12 cellular contexts compared by ENCODE assay signal in the genomic region with DNA sequence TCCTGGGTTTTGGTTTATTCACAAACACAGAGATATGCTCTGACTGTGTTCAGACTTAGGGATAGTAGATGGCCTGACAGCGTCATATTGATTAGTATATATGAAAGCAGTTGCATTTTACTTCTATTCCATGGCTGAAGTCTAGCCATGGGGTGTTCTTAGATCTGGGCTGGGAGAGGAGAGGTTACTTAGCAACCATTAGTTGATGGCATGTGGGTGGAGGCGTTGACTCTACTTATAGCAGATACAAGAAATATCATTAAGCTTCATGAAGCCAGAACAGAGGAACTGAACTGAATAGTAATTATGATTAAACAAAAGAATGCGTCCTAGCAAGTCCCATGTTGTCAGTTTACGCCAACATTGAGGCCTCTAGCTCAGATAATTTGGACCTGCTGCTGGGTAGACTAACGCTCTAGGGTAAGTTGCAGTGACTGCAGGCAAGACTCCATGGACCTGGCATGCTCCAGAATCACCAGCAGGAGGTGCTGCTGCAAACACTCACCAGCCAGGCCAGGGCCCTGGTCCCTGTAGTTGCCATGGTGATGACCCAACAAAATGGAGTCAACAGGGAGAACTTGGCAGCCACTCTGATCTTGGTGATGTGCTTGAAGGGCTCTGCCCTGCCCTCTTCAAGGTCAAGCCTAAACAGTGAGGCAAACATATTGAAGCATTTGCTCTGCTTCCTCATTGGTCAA.
A peak's percentile ranks its signal among the peaks of the same experiment; 100 is the strongest.
DNase-seq lines count a peak whose midpoint lies in the region; ATAC-seq and TF ChIP-seq lines count a peak whose summit lies in the region.
"Had no signal": no experiment of that assay in that cellular context is flagged by ENCODE, and none has a peak within 500 bp of the region (broad histone marks: within the 10 kb centered on the region; RNA-seq: fewer than 3 reads in every experiment).

No MANE protein-coding gene starts in this region.

- no peaks in the 10 kb centered on the region for H3K36me3 ChIP-seq in NT2/D1 (ENCODE audit: insufficient read depth, insufficient read length, low read length)
- H3K36me3 ChIP-seq: cardiac muscle cell, ovary had no signal

- DNase-seq in activated CD8-positive, alpha-beta T cell treated with anti-CD3 and anti-CD28 coated beads for 36 hours = peak; percentile 16
- no peak for DNase-seq in activated CD8-positive, alpha-beta T cell treated with anti-CD3 and anti-CD28 coated beads, Interleukin-2, amount 10 ng/mL, durations not matched to agents 7 days and 5 days
- peak; percentile 56 for DNase-seq in NT2/D1 (ENCODE audit: low read depth, low spot score)
- peak; percentile 4 for DNase-seq in fibroblast of mammary gland (ENCODE audit: low read depth)
- DNase-seq in type B pancreatic cell (ENCODE audit: extremely low spot score, unreplicated experiment) = no peak
- DNase-seq in effector memory CD8-positive, alpha-beta T cell = no peak
- DNase-seq in T1000 (lab: John Stamatoyannopoulos, UW) = no peak
- DNase-seq: activated CD8-positive, alpha-beta memory T cell treated with anti-CD3 and anti-CD28 coated beads, Interleukin-2, amount 50 U/mL, for 48 hours; CD8-positive, alpha-beta memory T cell; ovary had no signal

- H3K27me3 Mint-ChIP-seq in activated CD8-positive, alpha-beta T cell treated with anti-CD3 and anti-CD28 coated beads for 36 hours = peaks cover 2% of the 10 kb centered on the region
- H3K27me3 Mint-ChIP-seq in activated CD8-positive, alpha-beta T cell treated with anti-CD3 and anti-CD28 coated beads, Interleukin-2, amount 10 ng/mL, durations not matched to agents 7 days and 5 days (ENCODE audit: low read depth) = peaks cover 17% of the 10 kb centered on the region
- H3K27me3 Mint-ChIP-seq in type B pancreatic cell = no peaks in the 10 kb centered on the region
- H3K27me3 Mint-ChIP-seq in effector memory CD8-positive, alpha-beta T cell = peaks cover 49 to 59% of the 10 kb centered on the region in 2 donors

- intact Hi-C loops in activated CD8-positive, alpha-beta T cell treated with anti-CD3 and anti-CD28 coated beads for 36 hours (cut with micrococcal nuclease) = no loop called here

- no peak overlapping the region for H3K9ac ChIP-seq in NT2/D1 (ENCODE audit: insufficient read length, low read depth)

- no peaks in the 10 kb centered on the region for H3K27me3 ChIP-seq in NT2/D1 (ENCODE audit: insufficient read depth, insufficient read length)
- H3K27me3 ChIP-seq: cardiac muscle cell, ovary had no signal

- H3K4me1 Mint-ChIP-seq in activated CD8-positive, alpha-beta T cell treated with anti-CD3 and anti-CD28 coated beads for 36 hours (ENCODE audit: low read depth) = no peaks in the 10 kb centered on the region
- no peaks in the 10 kb centered on the region for H3K4me1 Mint-ChIP-seq in activated CD8-positive, alpha-beta T cell treated with anti-CD3 and anti-CD28 coated beads, Interleukin-2, amount 10 ng/mL, durations not matched to agents 7 days and 5 days (ENCODE audit: low read depth)
- H3K4me1 Mint-ChIP-seq in type B pancreatic cell (ENCODE audit: unreplicated experiment) = peaks cover 16% of the 10 kb centered on the region
- no peaks in the 10 kb centered on the region for H3K4me1 Mint-ChIP-seq in effector memory CD8-positive, alpha-beta T cell (ENCODE audit: low read depth in 2 of 2)
- H3K4me1 Mint-ChIP-seq: CD8-positive, alpha-beta memory T cell had no signal

- H3K4me3 ChIP-seq in NT2/D1 (ENCODE audit: insufficient read length, low read depth) (no peak overlapping the region), fibroblast of mammary gland (ENCODE audit: control insufficient read depth, low read depth, low read length) (no peak overlapping the region)
- H3K4me3 ChIP-seq: cardiac muscle cell, ovary had no signal

- no peak overlapping the region for H3K27ac Mint-ChIP-seq in activated CD8-positive, alpha-beta T cell treated with anti-CD3 and anti-CD28 coated beads for 36 hours
- no peak overlapping the region for H3K27ac Mint-ChIP-seq in activated CD8-positive, alpha-beta T cell treated with anti-CD3 and anti-CD28 coated beads, Interleukin-2, amount 10 ng/mL, durations not matched to agents 7 days and 5 days
- no peak overlapping the region for H3K27ac Mint-ChIP-seq in type B pancreatic cell
- no peak overlapping the region for H3K27ac Mint-ChIP-seq in effector memory CD8-positive, alpha-beta T cell
- H3K27ac Mint-ChIP-seq: CD8-positive, alpha-beta memory T cell had no signal

- no peaks in the 10 kb centered on the region for H3K36me3 Mint-ChIP-seq in activated CD8-positive, alpha-beta T cell treated with anti-CD3 and anti-CD28 coated beads for 36 hours (ENCODE audit: low read depth)
- no peaks in the 10 kb centered on the region for H3K36me3 Mint-ChIP-seq in activated CD8-positive, alpha-beta T cell treated with anti-CD3 and anti-CD28 coated beads, Interleukin-2, amount 10 ng/mL, durations not matched to agents 7 days and 5 days (ENCODE audit: low read depth)
- H3K36me3 Mint-ChIP-seq in type B pancreatic cell = no peaks in the 10 kb centered on the region
- H3K36me3 Mint-ChIP-seq in effector memory CD8-positive, alpha-beta T cell (ENCODE audit: insufficient read depth) = no peaks in the 10 kb centered on the region

- CTCF ChIA-PET in activated CD8-positive, alpha-beta T cell treated with anti-CD3 and anti-CD28 coated beads for 36 hours (lab: Charles Lee) = interaction anchor here (0.7 to 1.5 kb wide), 2 partner anchors 167 to 270 kb away, joined by 3 to 5 read pairs; no protein-coding TSS in a partner anchor
- CTCF ChIA-PET in activated CD8-positive, alpha-beta T cell treated with anti-CD3 and anti-CD28 coated beads, Interleukin-2, amount 10 ng/mL, durations not matched to agents 7 days and 5 days (lab: Charles Lee) = interaction anchor here (2.2 kb wide), 1 partner anchor 270 kb away, joined by 6 read pairs; no protein-coding TSS in a partner anchor

- peaks cover 16% of the 10 kb centered on the region; the same call in 1 of the 2 replicates for H3K9me3 ChIP-seq in NT2/D1 (ENCODE audit: insufficient read depth, low read length)
- H3K9me3 ChIP-seq: ovary had no signal

- POLR2A ChIA-PET in activated CD8-positive, alpha-beta T cell treated with anti-CD3 and anti-CD28 coated beads for 36 hours (lab: Charles Lee) = no interaction called here
- POLR2A ChIA-PET in activated CD8-positive, alpha-beta T cell treated with anti-CD3 and anti-CD28 coated beads, Interleukin-2, amount 10 ng/mL, durations not matched to agents 7 days and 5 days (lab: Charles Lee) = no interaction called here

- peaks cover 7% of the 10 kb centered on the region for H3K9me3 Mint-ChIP-seq in activated CD8-positive, alpha-beta T cell treated with anti-CD3 and anti-CD28 coated beads for 36 hours
- no peaks in the 10 kb centered on the region for H3K9me3 Mint-ChIP-seq in activated CD8-positive, alpha-beta T cell treated with anti-CD3 and anti-CD28 coated beads, Interleukin-2, amount 10 ng/mL, durations not matched to agents 7 days and 5 days (ENCODE audit: insufficient read depth)
- H3K9me3 Mint-ChIP-seq in type B pancreatic cell = no peaks in the 10 kb centered on the region
- H3K9me3 Mint-ChIP-seq in effector memory CD8-positive, alpha-beta T cell = no peaks in the 10 kb centered on the region

- no peak overlapping the region for H3K4me3 Mint-ChIP-seq in activated CD8-positive, alpha-beta T cell treated with anti-CD3 and anti-CD28 coated beads for 36 hours
- no peak overlapping the region for H3K4me3 Mint-ChIP-seq in activated CD8-positive, alpha-beta T cell treated with anti-CD3 and anti-CD28 coated beads, Interleukin-2, amount 10 ng/mL, durations not matched to agents 7 days and 5 days
- H3K4me3 Mint-ChIP-seq in type B pancreatic cell = no peak overlapping the region
- no peak overlapping the region for H3K4me3 Mint-ChIP-seq in effector memory CD8-positive, alpha-beta T cell
- H3K4me3 Mint-ChIP-seq: CD8-positive, alpha-beta memory T cell had no signal

- no peaks in the 10 kb centered on the region for H3K4me1 ChIP-seq in NT2/D1 (ENCODE audit: insufficient read depth, insufficient read length)

- ATAC-seq in activated CD8-positive, alpha-beta T cell treated with anti-CD3 and anti-CD28 coated beads for 36 hours = no peak
- ATAC-seq in activated CD8-positive, alpha-beta T cell treated with anti-CD3 and anti-CD28 coated beads, Interleukin-2, amount 10 ng/mL, durations not matched to agents 7 days and 5 days = no peak
- ATAC-seq in GM18873 (IDR thresholded peaks at IDR 0.05; ENCODE audit: low FRiP score, unreplicated experiment) = no peak
- ATAC-seq in effector memory CD8-positive, alpha-beta T cell (replicated peaks) = no peak

- TF ChIP-seq CTCF in activated CD8-positive, alpha-beta T cell treated with anti-CD3 and anti-CD28 coated beads for 36 hours (IDR thresholded peaks at IDR 0.05) = peak; percentile 20
- TF ChIP-seq CTCF in fibroblast of mammary gland (conservative IDR thresholded peaks at IDR 0.05; ENCODE audit: control insufficient read depth, insufficient read depth, low read depth, low read length) (no peak), type B pancreatic cell (conservative IDR thresholded peaks at IDR 0.05) (peak; percentile 70)

Comparison
In these comparisons a context has a peak if more than half of its experiments do, and no peak if none do; other contexts are left out.
1. DNase-seq: peak in activated CD8-positive, alpha-beta T cell treated with anti-CD3 and anti-CD28 coated beads for 36 hours (single experiment), NT2/D1 (single experiment) and fibroblast of mammary gland (single experiment); none in activated CD8-positive, alpha-beta T cell treated with anti-CD3 and anti-CD28 coated beads, Interleukin-2, amount 10 ng/mL, durations not matched to agents 7 days and 5 days (single experiment), type B pancreatic cell (single experiment), effector memory CD8-positive, alpha-beta T cell (0 of 3) and T1000 (single experiment).